In the genomic region with DNA sequence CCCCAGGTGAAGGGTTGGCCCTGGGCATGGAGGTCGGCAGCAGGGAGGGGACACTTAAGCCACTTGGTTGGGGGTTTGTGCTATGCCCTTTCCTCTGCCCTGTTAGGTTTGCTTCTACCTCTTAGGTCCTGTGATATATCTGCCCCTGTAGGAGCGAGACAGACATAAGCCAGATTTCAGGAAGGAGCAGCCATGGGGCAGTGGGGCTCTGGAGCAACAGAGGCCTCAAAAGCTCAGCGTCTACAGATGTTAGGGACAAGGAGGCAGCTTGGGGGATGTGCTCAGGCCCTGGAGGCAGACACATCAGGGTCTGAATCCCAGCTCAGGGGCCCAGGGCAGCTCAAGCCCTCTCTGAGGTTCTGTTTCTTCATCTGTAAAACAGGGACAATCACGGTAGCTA, we compare ENCODE assay signal across 1 cellular context.
TF ChIP-seq lines count a peak whose summit lies in the region.

No MANE protein-coding gene starts in this region.

TF ChIP-seq in HepG2, 621 proteins besides CTCF, POLR2A, EP300 and RAD21:
- TF ChIP-seq, protein P1, sequence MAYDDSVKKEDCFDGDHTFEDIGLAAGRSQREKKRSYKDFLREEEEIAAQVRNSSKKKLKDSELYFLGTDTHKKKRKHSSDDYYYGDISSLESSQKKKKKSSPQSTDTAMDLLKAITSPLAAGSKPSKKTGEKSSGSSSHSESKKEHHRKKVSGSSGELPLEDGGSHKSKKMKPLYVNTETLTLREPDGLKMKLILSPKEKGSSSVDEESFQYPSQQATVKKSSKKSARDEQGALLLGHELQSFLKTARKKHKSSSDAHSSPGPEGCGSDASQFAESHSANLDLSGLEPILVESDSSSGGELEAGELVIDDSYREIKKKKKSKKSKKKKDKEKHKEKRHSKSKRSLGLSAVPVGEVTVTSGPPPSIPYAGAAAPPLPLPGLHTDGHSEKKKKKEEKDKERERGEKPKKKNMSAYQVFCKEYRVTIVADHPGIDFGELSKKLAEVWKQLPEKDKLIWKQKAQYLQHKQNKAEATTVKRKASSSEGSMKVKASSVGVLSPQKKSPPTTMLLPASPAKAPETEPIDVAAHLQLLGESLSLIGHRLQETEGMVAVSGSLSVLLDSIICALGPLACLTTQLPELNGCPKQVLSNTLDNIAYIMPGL (CRISPR knock-in tag; IDR thresholded peaks at IDR 0.05; ENCODE audit: borderline replicate concordance in 1 of 2, low read depth in 1 of 2) = 0 out of 4 replicates have a peak, but pooled peaks of 1 of the 2 experiments have one; percentile 26
- 0 out of 2 replicates have a peak, but pooled peaks have one; percentile 8 for TF ChIP-seq ZFX (CRISPR knock-in tag; IDR thresholded peaks at IDR 0.05; ENCODE audit: low read depth)
- TF ChIP-seq MTA1 (CRISPR knock-in tag; IDR thresholded peaks at IDR 0.05; ENCODE audit: borderline replicate concordance) = 0 out of 2 replicates have a peak, but pooled peaks have one; percentile 35
- no peak for TF ChIP-seq ATF7 (IDR thresholded peaks at IDR 0.05)
- 0 out of 2 replicates have a peak, but pooled peaks have one; percentile 27 for TF ChIP-seq ATF7 (CRISPR knock-in tag; IDR thresholded peaks at IDR 0.05)
- no peak for TF ChIP-seq ZNF296 (CRISPR knock-in tag; conservative IDR thresholded peaks at IDR 0.05)
- TF ChIP-seq ZNF761 (CRISPR knock-in tag; conservative IDR thresholded peaks at IDR 0.05) = 0 out of 2 replicates have a peak, but pooled peaks have one; percentile 54
- TF ChIP-seq GZF1 (CRISPR knock-in tag; IDR thresholded peaks at IDR 0.05) = no peak
